1 cellular context compared by ENCODE assay signal in the genomic region with DNA sequence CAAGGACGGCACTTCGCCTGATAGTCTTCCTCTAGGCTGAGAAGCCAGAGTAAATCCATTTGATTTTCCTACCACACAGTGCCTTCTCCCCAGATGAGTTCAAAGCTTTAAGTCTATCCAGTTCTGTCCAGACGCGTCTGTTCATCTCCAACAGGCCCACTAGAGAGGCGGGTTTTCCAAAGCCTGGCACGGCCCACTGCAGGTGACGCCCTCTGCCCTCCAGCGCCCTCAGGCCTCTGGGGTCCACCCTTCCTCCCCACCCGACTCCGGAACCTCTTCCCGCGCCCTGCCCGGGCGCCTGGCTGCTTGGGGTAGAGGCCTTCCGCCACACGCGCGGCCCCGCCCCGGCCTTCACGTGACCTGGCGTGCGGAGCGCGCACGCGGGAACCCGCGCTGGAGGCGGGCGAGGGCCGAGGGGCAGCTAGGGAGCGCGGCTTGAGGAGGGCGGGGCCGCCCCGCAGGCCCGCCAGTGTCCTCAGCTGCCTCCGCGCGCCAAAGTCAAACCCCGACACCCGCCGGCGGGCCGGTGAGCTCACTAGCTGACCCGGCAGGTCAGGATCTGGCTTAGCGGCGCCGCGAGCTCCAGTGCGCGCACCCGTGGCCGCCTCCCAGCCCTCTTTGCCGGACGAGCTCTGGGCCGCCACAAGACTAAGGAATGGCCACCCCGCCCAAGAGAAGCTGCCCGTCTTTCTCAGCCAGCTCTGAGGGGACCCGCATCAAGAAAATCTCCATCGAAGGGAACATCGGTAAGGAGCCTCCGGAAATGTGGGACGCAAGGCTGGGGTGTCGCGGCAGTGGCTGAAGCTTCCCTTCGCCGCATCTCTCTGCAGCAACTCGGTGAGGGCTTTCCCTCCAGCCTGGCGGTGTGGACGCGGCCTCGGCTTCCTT.
TF ChIP-seq lines count a peak whose summit lies in the region.

DCK (plus strand) TSS at position 469 of the 888 bp plus-strand sequence; CDS start at position 656, 187 bp downstream.

TF ChIP-seq in K562, 482 proteins besides CTCF, POLR2A, EP300 and RAD21 (continued from another document and continues in another):
- TF ChIP-seq GATAD2B (IDR thresholded peaks at IDR 0.05; ENCODE audit: borderline replicate concordance) (peak; percentile 48; the same call in 1 of the 2 replicates), SREBF2 (CRISPR knock-in tag; IDR thresholded peaks at IDR 0.05) (no peak), FOXK2 (conservative IDR thresholded peaks at IDR 0.05 in 1 of 2, IDR thresholded peaks at IDR 0.05 in 1 of 2; ENCODE audit: low read depth in 2 of 2) (no peak), MBD1 (CRISPR knock-in tag; IDR thresholded peaks at IDR 0.05) (no peak), HDAC1 (IDR thresholded peaks at IDR 0.05) (no peak; a peak in 1 of 4 replicates), DIDO1 (tag; IDR thresholded peaks at IDR 0.05; ENCODE audit: low read depth) (0 out of 2 replicates have a peak, but pooled peaks have one; percentile 28), ZNF140 (CRISPR knock-in tag; IDR thresholded peaks at IDR 0.05) (no peak), PHB (CRISPR knock-in tag; IDR thresholded peaks at IDR 0.05) (no peak), ZNF253 (CRISPR knock-in tag; conservative IDR thresholded peaks at IDR 0.05) (no peak), ZNF766 (CRISPR knock-in tag; conservative IDR thresholded peaks at IDR 0.05) (peak; percentile 87), CBX8 (IDR thresholded peaks at IDR 0.05; ENCODE audit: borderline replicate concordance, extremely low read depth, low read depth, low read length, poor library complexity, severe bottlenecking) (no peak), MEIS2 (IDR thresholded peaks at IDR 0.05; ENCODE audit: partially characterized antibody) (peak; percentile 36), ZNF212 (CRISPR knock-in tag; IDR thresholded peaks at IDR 0.05) (no peak), ZNF41 (CRISPR knock-in tag; conservative IDR thresholded peaks at IDR 0.05) (no peak), ZMIZ1 (IDR thresholded peaks at IDR 0.05; ENCODE audit: low read depth in 2 of 2, low read length in 2 of 2) (no peak), KHSRP (IDR thresholded peaks at IDR 0.05) (no peak), ZNF24 (IDR thresholded peaks at IDR 0.05) (peak; percentile 40; the same call in 1 of the 2 replicates), GATAD2A (IDR thresholded peaks at IDR 0.05) (no peak), YBX1 (IDR thresholded peaks at IDR 0.05) (no peak), RBBP5 (IDR thresholded peaks at IDR 0.05; ENCODE audit: borderline replicate concordance, insufficient read depth, low read length, poor library complexity, severe bottlenecking) (peak; percentile 89), NRF1 (conservative IDR thresholded peaks at IDR 0.05 in 1 of 2, IDR thresholded peaks at IDR 0.05 in 1 of 2) (peak; percentile 80 to 82), POLR3A (IDR thresholded peaks at IDR 0.05; ENCODE audit: borderline replicate concordance, extremely low read depth, insufficient read depth, insufficient read length) (no peak), PPARD (CRISPR knock-in tag; IDR thresholded peaks at IDR 0.05) (no peak), ZNF512 (tag; IDR thresholded peaks at IDR 0.05) (no peak), ZNF551 (CRISPR knock-in tag; IDR thresholded peaks at IDR 0.05) (no peak), ZNF57 (CRISPR knock-in tag; IDR thresholded peaks at IDR 0.05) (no peak), ATF7 (IDR thresholded peaks at IDR 0.05) (peak; percentile 91), ZNF511 (CRISPR knock-in tag; IDR thresholded peaks at IDR 0.05) (no peak; the same call in 1 of the 2 replicates), MXD1 (CRISPR knock-in tag; IDR thresholded peaks at IDR 0.05; ENCODE audit: borderline replicate concordance, poor library complexity, severe bottlenecking) (no peak), MYBL2 (IDR thresholded peaks at IDR 0.05; ENCODE audit: low read depth) (no peak; the same call in 1 of the 2 replicates), MYBL2 (CRISPR knock-in tag; IDR thresholded peaks at IDR 0.05; ENCODE audit: borderline replicate concordance) (no peak), SIN3A (IDR thresholded peaks at IDR 0.05; ENCODE audit: borderline replicate concordance in 2 of 2, control insufficient read depth in 1 of 2, low read depth in 2 of 2, low read length in 2 of 2) (peak in 1 of 2 experiments; percentile 78; a peak in 2 of 4 replicates), CXXC5 (CRISPR knock-in tag; IDR thresholded peaks at IDR 0.05) (peak; percentile 98), EP400 (IDR thresholded peaks at IDR 0.05) (peak; percentile 67; the same call in 1 of the 2 replicates), TAF15 (IDR thresholded peaks at IDR 0.05; ENCODE audit: low read depth, low read length) (no peak), RAD51 (IDR thresholded peaks at IDR 0.05; ENCODE audit: borderline replicate concordance, low read depth) (peak; percentile 89), NCOA1 (IDR thresholded peaks at IDR 0.05; ENCODE audit: low read depth) (no peak)
- TF ChIP-seq, protein P1, sequence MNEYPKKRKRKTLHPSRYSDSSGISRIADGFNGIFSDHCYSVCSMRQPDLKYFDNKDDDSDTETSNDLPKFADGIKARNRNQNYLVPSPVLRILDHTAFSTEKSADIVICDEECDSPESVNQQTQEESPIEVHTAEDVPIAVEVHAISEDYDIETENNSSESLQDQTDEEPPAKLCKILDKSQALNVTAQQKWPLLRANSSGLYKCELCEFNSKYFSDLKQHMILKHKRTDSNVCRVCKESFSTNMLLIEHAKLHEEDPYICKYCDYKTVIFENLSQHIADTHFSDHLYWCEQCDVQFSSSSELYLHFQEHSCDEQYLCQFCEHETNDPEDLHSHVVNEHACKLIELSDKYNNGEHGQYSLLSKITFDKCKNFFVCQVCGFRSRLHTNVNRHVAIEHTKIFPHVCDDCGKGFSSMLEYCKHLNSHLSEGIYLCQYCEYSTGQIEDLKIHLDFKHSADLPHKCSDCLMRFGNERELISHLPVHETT (CRISPR knock-in tag; conservative IDR thresholded peaks at IDR 0.05 in 1 of 2, IDR thresholded peaks at IDR 0.05 in 1 of 2): peak in 1 of 2 experiments; percentile 89; a peak in 2 of 4 replicates
- TF ChIP-seq, protein P2, sequence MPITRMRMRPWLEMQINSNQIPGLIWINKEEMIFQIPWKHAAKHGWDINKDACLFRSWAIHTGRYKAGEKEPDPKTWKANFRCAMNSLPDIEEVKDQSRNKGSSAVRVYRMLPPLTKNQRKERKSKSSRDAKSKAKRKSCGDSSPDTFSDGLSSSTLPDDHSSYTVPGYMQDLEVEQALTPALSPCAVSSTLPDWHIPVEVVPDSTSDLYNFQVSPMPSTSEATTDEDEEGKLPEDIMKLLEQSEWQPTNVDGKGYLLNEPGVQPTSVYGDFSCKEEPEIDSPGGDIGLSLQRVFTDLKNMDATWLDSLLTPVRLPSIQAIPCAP (CRISPR knock-in tag; IDR thresholded peaks at IDR 0.05; ENCODE audit: borderline replicate concordance): no peak
- TF ChIP-seq, protein P3, sequence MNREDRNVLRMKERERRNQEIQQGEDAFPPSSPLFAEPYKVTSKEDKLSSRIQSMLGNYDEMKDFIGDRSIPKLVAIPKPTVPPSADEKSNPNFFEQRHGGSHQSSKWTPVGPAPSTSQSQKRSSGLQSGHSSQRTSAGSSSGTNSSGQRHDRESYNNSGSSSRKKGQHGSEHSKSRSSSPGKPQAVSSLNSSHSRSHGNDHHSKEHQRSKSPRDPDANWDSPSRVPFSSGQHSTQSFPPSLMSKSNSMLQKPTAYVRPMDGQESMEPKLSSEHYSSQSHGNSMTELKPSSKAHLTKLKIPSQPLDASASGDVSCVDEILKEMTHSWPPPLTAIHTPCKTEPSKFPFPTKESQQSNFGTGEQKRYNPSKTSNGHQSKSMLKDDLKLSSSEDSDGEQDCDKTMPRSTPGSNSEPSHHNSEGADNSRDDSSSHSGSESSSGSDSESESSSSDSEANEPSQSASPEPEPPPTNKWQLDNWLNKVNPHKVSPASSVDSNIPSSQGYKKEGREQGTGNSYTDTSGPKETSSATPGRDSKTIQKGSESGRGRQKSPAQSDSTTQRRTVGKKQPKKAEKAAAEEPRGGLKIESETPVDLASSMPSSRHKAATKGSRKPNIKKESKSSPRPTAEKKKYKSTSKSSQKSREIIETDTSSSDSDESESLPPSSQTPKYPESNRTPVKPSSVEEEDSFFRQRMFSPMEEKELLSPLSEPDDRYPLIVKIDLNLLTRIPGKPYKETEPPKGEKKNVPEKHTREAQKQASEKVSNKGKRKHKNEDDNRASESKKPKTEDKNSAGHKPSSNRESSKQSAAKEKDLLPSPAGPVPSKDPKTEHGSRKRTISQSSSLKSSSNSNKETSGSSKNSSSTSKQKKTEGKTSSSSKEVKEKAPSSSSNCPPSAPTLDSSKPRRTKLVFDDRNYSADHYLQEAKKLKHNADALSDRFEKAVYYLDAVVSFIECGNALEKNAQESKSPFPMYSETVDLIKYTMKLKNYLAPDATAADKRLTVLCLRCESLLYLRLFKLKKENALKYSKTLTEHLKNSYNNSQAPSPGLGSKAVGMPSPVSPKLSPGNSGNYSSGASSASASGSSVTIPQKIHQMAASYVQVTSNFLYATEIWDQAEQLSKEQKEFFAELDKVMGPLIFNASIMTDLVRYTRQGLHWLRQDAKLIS (CRISPR knock-in tag; IDR thresholded peaks at IDR 0.05): no peak
- TF ChIP-seq, protein P4, sequence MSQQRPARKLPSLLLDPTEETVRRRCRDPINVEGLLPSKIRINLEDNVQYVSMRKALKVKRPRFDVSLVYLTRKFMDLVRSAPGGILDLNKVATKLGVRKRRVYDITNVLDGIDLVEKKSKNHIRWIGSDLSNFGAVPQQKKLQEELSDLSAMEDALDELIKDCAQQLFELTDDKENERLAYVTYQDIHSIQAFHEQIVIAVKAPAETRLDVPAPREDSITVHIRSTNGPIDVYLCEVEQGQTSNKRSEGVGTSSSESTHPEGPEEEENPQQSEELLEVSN (IDR thresholded peaks at IDR 0.05; ENCODE audit: borderline replicate concordance in 1 of 2, extremely low read depth in 1 of 2, insufficient read depth in 1 of 2, insufficient read length in 1 of 2, low read depth in 1 of 2, low read length in 1 of 2, poor library complexity in 1 of 2, severe bottlenecking in 1 of 2): peak; percentile 93 to 96
- TF ChIP-seq, protein P5, sequence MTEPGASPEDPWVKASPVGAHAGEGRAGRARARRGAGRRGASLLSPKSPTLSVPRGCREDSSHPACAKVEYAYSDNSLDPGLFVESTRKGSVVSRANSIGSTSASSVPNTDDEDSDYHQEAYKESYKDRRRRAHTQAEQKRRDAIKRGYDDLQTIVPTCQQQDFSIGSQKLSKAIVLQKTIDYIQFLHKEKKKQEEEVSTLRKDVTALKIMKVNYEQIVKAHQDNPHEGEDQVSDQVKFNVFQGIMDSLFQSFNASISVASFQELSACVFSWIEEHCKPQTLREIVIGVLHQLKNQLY (CRISPR knock-in tag; conservative IDR thresholded peaks at IDR 0.05): no peak
- TF ChIP-seq, protein P6, sequence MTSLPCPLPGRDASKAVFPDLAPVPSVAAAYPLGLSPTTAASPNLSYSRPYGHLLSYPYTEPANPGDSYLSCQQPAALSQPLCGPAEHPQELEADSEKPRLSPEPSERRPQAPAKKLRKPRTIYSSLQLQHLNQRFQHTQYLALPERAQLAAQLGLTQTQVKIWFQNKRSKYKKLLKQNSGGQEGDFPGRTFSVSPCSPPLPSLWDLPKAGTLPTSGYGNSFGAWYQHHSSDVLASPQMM (CRISPR knock-in tag; IDR thresholded peaks at IDR 0.05): no peak
